In the genomic region with DNA sequence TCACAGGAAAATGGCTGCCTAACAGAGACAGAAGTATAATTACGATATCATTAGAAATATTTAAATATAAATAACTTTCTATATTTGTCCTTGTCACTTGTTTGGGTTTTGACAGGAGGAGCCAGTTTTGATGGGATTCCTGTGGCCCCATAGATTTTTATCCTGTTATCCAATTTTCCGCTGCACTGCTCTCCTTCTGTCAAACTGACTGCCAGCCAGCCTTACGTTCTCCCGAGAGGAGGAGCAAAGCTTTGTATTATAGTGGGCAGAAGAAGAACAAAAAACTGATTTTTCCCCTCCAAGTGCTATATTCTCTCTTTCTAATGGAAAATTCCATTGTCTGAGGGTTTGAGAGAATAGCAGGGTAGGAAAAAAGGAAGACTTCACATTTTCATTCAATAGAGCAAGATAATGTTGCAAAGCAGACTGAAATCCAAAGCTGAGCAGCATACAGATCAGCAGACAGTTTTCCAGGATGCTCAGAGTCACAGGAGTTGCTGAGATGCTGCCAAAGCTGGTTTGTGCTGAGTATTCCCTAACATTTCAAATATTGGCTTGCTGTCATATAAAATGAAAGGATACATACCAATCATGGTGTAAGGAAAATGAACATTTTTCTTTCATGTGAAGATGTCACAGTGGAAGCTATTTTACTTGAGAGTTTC, we compare ENCODE assay signal across 18 cellular contexts.
"Had no signal": no experiment of that assay in that cellular context is flagged by ENCODE, and none has a peak within 500 bp of the region (broad histone marks: within the 10 kb centered on the region; RNA-seq: fewer than 3 reads in every experiment).

No MANE protein-coding gene starts in this region.

- H3K4me3 ChIP-seq: adrenal gland, coronary artery, pancreas, thyroid gland had no signal

- H3K4me1 ChIP-seq: adrenal gland, foreskin keratinocyte, pancreas, thyroid gland had no signal

- ATAC-seq: activated CD8-positive, alpha-beta T cell treated with anti-CD3 and anti-CD28 coated beads for 36 hours; foreskin keratinocyte; left ventricle myocardium superior; pancreas; T-helper 17 cell had no signal

- H3K36me3 ChIP-seq: adrenal gland, pancreas, thyroid gland had no signal

- H3K27me3 Mint-ChIP-seq: activated CD8-positive, alpha-beta T cell treated with anti-CD3 and anti-CD28 coated beads for 36 hours; activated naive CD4-positive, alpha-beta T cell treated with anti-CD3 and anti-CD28 coated beads, Interleukin-2, amount 50 U/mL, for 24 hours; T-helper 17 cell had no signal

- H3K4me1 Mint-ChIP-seq: nephron had no signal

- DNase-seq: activated CD4-positive, alpha-beta T cell treated with anti-CD3 and anti-CD28 coated beads for 4 hours; activated CD8-positive, alpha-beta memory T cell treated with anti-CD3 and anti-CD28 coated beads, Interleukin-2, amount 50 U/mL, for 4 hours; activated CD8-positive, alpha-beta T cell treated with anti-CD3 and anti-CD28 coated beads for 36 hours; activated effector memory CD4-positive, alpha-beta T cell treated with anti-CD3 and anti-CD28 coated beads, Interleukin-2, amount 50 U/mL, for 16 hours; activated T-cell treated with anti-CD3 and anti-CD28 coated beads, Interleukin-2, amount 50 U/mL, for 48 hours; adrenal gland; effector CD8-positive, alpha-beta T cell; foreskin keratinocyte; kidney glomerular epithelial cell; left ventricle myocardium superior; mesenchymal stem cell; pancreas; stimulated activated CD4-positive, alpha-beta T cell treated with anti-CD3 and anti-CD28 coated beads, Interleukin-2, amount 100 ng/mL, for 24 hours; T-helper 17 cell; thyroid gland had no signal

- H3K27me3 ChIP-seq: adrenal gland, foreskin keratinocyte, pancreas, thyroid gland had no signal

- H3K27ac Mint-ChIP-seq: activated CD8-positive, alpha-beta T cell treated with anti-CD3 and anti-CD28 coated beads for 36 hours; activated naive CD4-positive, alpha-beta T cell treated with anti-CD3 and anti-CD28 coated beads, Interleukin-2, amount 50 U/mL, for 24 hours; nephron; T-helper 17 cell had no signal

- H3K9me3 Mint-ChIP-seq: nephron had no signal

- H3K4me3 Mint-ChIP-seq: activated CD8-positive, alpha-beta T cell treated with anti-CD3 and anti-CD28 coated beads for 36 hours; activated naive CD4-positive, alpha-beta T cell treated with anti-CD3 and anti-CD28 coated beads, Interleukin-2, amount 50 U/mL, for 24 hours; nephron; T-helper 17 cell had no signal

- H3K9me3 ChIP-seq: adrenal gland, pancreas, thyroid gland had no signal
